10 cellular contexts compared by ENCODE assay signal in the genomic region with DNA sequence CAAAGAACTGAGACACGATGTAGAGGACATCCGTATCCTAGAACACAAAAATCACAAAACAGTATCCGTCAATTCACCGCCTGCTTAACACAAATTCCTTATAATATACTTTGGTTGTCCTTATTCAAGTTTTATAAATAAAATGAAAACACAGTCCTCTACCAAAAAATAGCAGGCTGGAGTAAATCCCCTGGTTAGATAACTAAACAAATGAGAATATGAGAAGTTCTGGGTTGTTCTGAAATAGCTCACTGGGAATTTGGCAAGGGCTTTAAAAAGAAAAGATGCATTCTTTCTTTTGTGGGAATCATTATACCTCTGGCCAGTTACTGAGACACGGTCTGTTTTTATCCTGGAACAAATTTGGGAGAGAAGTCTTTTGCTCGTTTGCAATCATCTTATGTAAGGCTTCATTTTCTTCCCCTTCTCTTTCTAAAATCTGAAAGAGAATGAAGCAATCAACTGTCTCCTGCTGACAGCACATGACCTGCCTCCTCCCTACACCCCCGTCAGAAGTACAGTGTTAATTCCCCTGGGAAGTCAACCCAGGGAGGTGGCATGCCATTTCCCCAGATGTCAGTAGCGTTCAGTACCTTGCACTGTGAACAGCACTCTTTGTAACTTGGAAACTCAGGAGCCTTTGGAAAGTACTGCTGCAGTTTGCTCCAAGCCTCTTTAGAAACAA. TPM values are rescaled to one million over a fixed set of nuclear protein-coding genes. Genes with fewer than 3 reads are reported as not detected.
DNase-seq lines count a peak whose midpoint lies in the region; ATAC-seq and FAIRE-seq lines count a peak whose summit lies in the region.
"Had no signal": no experiment of that assay in that cellular context is flagged by ENCODE, and none has a peak within 500 bp of the region (broad histone marks: within the 10 kb centered on the region; RNA-seq: fewer than 3 reads in every experiment).

No MANE protein-coding gene starts in this region.

- no peaks in the 10 kb centered on the region for H3K9me3 ChIP-seq in mesodermal cell (ENCODE audit: control insufficient read depth, low read length)

- H3K36me3 Mint-ChIP-seq in activated T-helper 2 cell treated with anti-CD3 and anti-CD28 coated beads, Interferon-gamma antibody, Interleukin-2, Interleukin-4, amounts not matched to agents 10 μg/mL and 5 μg/mL and 100 μg/mL, durations not matched to agents 14 hours and 24 hours and 36 hours (ENCODE audit: low read depth), result peaks cover 71% of the 10 kb centered on the region

- peaks cover 6% of the 10 kb centered on the region for H3K4me1 ChIP-seq in mesodermal cell (ENCODE audit: control insufficient read depth, insufficient read depth, low read length, poor library complexity, severe bottlenecking)

- FAIRE-seq in HTR-8/SVneo (lab: Jason Lieb, UNC), result no peak
- FAIRE-seq: endometrium had no signal

- no peak for ATAC-seq in HG03280 (IDR thresholded peaks at IDR 0.05; ENCODE audit: unreplicated experiment)

- peaks cover 9% of the 10 kb centered on the region for H3K4me1 Mint-ChIP-seq in activated T-helper 2 cell treated with anti-CD3 and anti-CD28 coated beads, Interferon-gamma antibody, Interleukin-2, Interleukin-4, amounts not matched to agents 10 μg/mL and 5 μg/mL and 100 μg/mL, durations not matched to agents 14 hours and 24 hours and 36 hours (ENCODE audit: low read depth)

- peak overlapping the region; percentile 51 for H3K27ac ChIP-seq in mesodermal cell (ENCODE audit: low read depth, low read length, severe bottlenecking)

- WGBS in mesodermal cell (ENCODE audit: insufficient coverage in 2 of 2), 2 experiments, result 49 to 61% methylated on average over 5 to 6 of the region's 8 CpGs

- no peak overlapping the region for H3K27ac Mint-ChIP-seq in activated T-helper 2 cell treated with anti-CD3 and anti-CD28 coated beads, Interferon-gamma antibody, Interleukin-2, Interleukin-4, amounts not matched to agents 10 μg/mL and 5 μg/mL and 100 μg/mL, durations not matched to agents 14 hours and 24 hours and 36 hours

- peak; percentile 32 for DNase-seq in EH (ENCODE audit: low read depth)
- peak; percentile 9 for DNase-seq in NCI-H2107 (lab: John Stamatoyannopoulos, UW)
- DNase-seq in ecto neural progenitor cell (ENCODE audit: low spot score), result peak; percentile 48
- DNase-seq in GM19240 (ENCODE audit: insufficient read length, low spot score), result no peak
- no peak for DNase-seq in HTR-8/SVneo (ENCODE audit: insufficient read length, low spot score)
- no peak for DNase-seq in activated T-helper 2 cell treated with anti-CD3 and anti-CD28 coated beads, Interferon-gamma antibody, Interleukin-2, Interleukin-4, amounts not matched to agents 10 μg/mL and 5 μg/mL and 100 μg/mL, durations not matched to agents 14 hours and 24 hours and 36 hours (ENCODE audit: low spot score)
- DNase-seq: NCI-H446 treated with DMSO at 0.1 percent for 48 hours had no signal

- H3K9me3 Mint-ChIP-seq in activated T-helper 2 cell treated with anti-CD3 and anti-CD28 coated beads, Interferon-gamma antibody, Interleukin-2, Interleukin-4, amounts not matched to agents 10 μg/mL and 5 μg/mL and 100 μg/mL, durations not matched to agents 14 hours and 24 hours and 36 hours, result no peaks in the 10 kb centered on the region

- intact Hi-C loops in activated T-helper 2 cell treated with anti-CD3 and anti-CD28 coated beads, Interferon-gamma antibody, Interleukin-2, Interleukin-4, amounts not matched to agents 10 μg/mL and 5 μg/mL and 100 μg/mL, durations not matched to agents 14 hours and 24 hours and 36 hours (cut with micrococcal nuclease), result loop anchor here (10.0 kb wide), 1 partner anchor 59 kb away; no protein-coding TSS in a partner anchor

- H3K4me3 Mint-ChIP-seq in activated T-helper 2 cell treated with anti-CD3 and anti-CD28 coated beads, Interferon-gamma antibody, Interleukin-2, Interleukin-4, amounts not matched to agents 10 μg/mL and 5 μg/mL and 100 μg/mL, durations not matched to agents 14 hours and 24 hours and 36 hours (ENCODE audit: low read depth), result no peak overlapping the region

- no peak overlapping the region for H3K4me3 ChIP-seq in mesodermal cell (ENCODE audit: extremely low read depth, insufficient read depth, low read length, poor library complexity, severe bottlenecking)

- H3K27me3 Mint-ChIP-seq in activated T-helper 2 cell treated with anti-CD3 and anti-CD28 coated beads, Interferon-gamma antibody, Interleukin-2, Interleukin-4, amounts not matched to agents 10 μg/mL and 5 μg/mL and 100 μg/mL, durations not matched to agents 14 hours and 24 hours and 36 hours (ENCODE audit: low read depth), result no peaks in the 10 kb centered on the region

- H3K36me3 ChIP-seq in mesodermal cell (ENCODE audit: control insufficient read depth, insufficient read depth, low read length), result peaks cover 68% of the 10 kb centered on the region

RNA-seq across cellular contexts. Expression of a gene that starts 37.1 kb away (rescaled TPM):
- polyA plus RNA-seq in mesodermal cell (2013, experiment 1 of 2), result 4.7 TPM
- polyA plus RNA-seq in mesodermal cell (2013, experiment 2 of 2), result 3.7 TPM
- total RNA-seq in activated T-helper 2 cell treated with anti-CD3 and anti-CD28 coated beads, Interferon-gamma antibody, Interleukin-2, Interleukin-4, amounts not matched to agents 10 μg/mL and 5 μg/mL and 100 μg/mL, durations not matched to agents 14 hours and 24 hours and 36 hours, result 0.46 TPM in 2 replicates

Comparison
In these comparisons a context has a peak if more than half of its experiments do, and no peak if none do; other contexts are left out.
1. DNase-seq: peak in EH (single experiment), NCI-H2107 (single experiment) and ecto neural progenitor cell (single experiment); none in GM19240 (single experiment), HTR-8/SVneo (single experiment) and activated T-helper 2 cell treated with anti-CD3 and anti-CD28 coated beads, Interferon-gamma antibody, Interleukin-2, Interleukin-4, amounts not matched to agents 10 μg/mL and 5 μg/mL and 100 μg/mL, durations not matched to agents 14 hours and 24 hours and 36 hours (single experiment).